ENCODE assay signal across 8 cellular contexts in genomic region chr6:46848684-46849360, GRCh38. TPM values are rescaled to one million over a fixed set of nuclear protein-coding genes. Genes with fewer than 3 reads are reported as not detected.
A peak's percentile ranks its signal among the peaks of the same experiment; 100 is the strongest.
DNase-seq lines count a peak whose midpoint lies in the region; ATAC-seq and TF ChIP-seq lines count a peak whose summit lies in the region.

No MANE protein-coding gene starts in this region.

- peak; percentile 53 for DNase-seq in NCI-H1092 treated with DMSO at 0.1 percent for 48 hours (lab: John Stamatoyannopoulos, UW)
- DNase-seq in T1000 (lab: John Stamatoyannopoulos, UW) = peak; percentile 69
- DNase-seq in astrocyte of the spinal cord (ENCODE audit: low read depth, low spot score) = peak; percentile 80
- DNase-seq in hypothalamus (lab: John Stamatoyannopoulos, UW) = peak in 50 of 51 donors; percentile 9 to 89 (median 62)
- peak; percentile 90 for DNase-seq in sciatic nerve (ENCODE audit: low spot score)
- no peak for DNase-seq in cerebellar nuclear complex (lab: John Stamatoyannopoulos, UW)

- ATAC-seq in HG02571 (IDR thresholded peaks at IDR 0.05; ENCODE audit: unreplicated experiment) (peak; percentile 82), sciatic nerve (peak; percentile 96)

- no peak overlapping the region for H3K4me3 ChIP-seq in astrocyte of the spinal cord (ENCODE audit: low read depth, low read length)

- TF ChIP-seq CTCF in GM12872 (IDR thresholded peaks at IDR 0.05; ENCODE audit: insufficient read depth, low read depth, low read length) (peak; percentile 85), astrocyte of the spinal cord (IDR thresholded peaks at IDR 0.05; ENCODE audit: low read depth, low read length) (peak; percentile 89)

- in situ Hi-C loops in astrocyte of the spinal cord (cut with HindIII; ENCODE audit: low sequenced_read_pairs) = no loop called here

- intact Hi-C loops in sciatic nerve (cut with DNase I) = loop anchor here (10.0 kb wide), 1 partner anchor 456 kb away; the partner anchor contains the start of gene TNFRSF21

RNA-seq across cellular contexts. Expression of gene MEP1A, which starts 55.6 kb away (rescaled TPM):
- not detected for total RNA-seq in sciatic nerve

Comparison
In these comparisons a context has a peak if more than half of its experiments do, and no peak if none do; other contexts are left out.
1. DNase-seq: peak in NCI-H1092 treated with DMSO at 0.1 percent for 48 hours (single experiment), T1000 (single experiment), astrocyte of the spinal cord (single experiment), hypothalamus (50 of 51) and sciatic nerve (single experiment); none in cerebellar nuclear complex (0 of 2).